In the genomic region with DNA sequence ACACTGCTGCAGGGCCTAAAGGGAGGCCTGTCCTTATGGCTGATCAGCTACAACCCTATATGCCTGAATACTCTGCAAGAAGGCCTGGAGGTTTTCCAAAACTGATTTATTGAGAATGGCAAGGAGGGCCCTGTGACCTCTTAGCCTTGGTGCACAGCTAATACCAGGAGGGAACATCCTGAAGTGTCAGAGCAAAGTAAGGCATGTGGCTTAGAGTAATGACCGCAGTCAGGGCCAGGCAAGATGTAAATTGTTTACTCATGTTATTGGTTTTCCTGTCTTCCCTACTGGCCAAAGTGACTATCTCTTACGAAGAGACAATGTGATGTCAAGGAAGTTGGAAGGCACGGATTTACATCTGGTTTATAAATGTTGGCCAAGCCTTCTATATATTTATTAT, we compare ENCODE assay signal across 1 cellular context.
TF ChIP-seq lines count a peak whose summit lies in the region.

No MANE protein-coding gene starts in this region.

TF ChIP-seq in K562, 482 proteins besides CTCF, POLR2A, EP300 and RAD21:
- TF ChIP-seq HCFC1 (IDR thresholded peaks at IDR 0.05; ENCODE audit: low read depth, low read length), result no peak
- no peak for TF ChIP-seq ELF1 (tag; IDR thresholded peaks at IDR 0.05)
- TF ChIP-seq NFIC (IDR thresholded peaks at IDR 0.05), result peak; percentile 1; the same call in 1 of the 2 replicates
